In the genomic region with DNA sequence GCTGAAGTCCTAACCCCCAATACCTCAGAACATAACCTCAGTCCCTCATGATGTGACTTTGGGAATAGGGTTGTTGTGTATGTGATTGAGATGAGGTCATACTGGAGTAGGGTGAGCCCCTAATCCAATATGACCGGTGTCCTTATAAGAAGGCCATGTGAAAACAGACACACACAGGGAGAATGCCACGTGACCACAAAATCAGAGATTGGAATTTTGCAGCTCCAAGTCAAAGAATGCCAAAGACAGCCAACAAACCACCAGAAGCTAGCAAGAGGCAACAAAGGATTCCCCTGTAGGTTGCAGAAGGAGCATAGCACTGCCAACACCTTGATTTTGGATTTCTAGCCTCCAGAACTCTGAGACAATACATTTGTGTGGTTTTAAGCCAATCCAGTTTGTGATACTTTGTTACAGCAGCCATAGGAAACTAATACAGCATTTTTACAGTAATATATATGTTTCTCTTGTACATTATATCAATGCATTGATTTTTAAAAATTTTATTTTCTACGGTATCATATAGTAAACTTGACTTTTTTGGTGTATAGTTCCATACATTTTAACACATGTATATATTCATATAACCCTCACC, we compare ENCODE assay signal across 18 cellular contexts. TPM values are rescaled to one million over a fixed set of nuclear protein-coding genes. Genes with fewer than 3 reads are reported as not detected.
DNase-seq lines count a peak whose midpoint lies in the region; ATAC-seq, FAIRE-seq and TF ChIP-seq lines count a peak whose summit lies in the region.
"Had no signal": no experiment of that assay in that cellular context is flagged by ENCODE, and none has a peak within 500 bp of the region (broad histone marks: within the 10 kb centered on the region; RNA-seq: fewer than 3 reads in every experiment).

No MANE protein-coding gene starts in this region.

- H3K27ac ChIP-seq in IMR-90 (ENCODE audit: insufficient read depth, low read length): no peak overlapping the region
- H3K27ac ChIP-seq in K562 (ENCODE audit: extremely low read depth, low read depth, low read length): no peak overlapping the region
- H3K27ac ChIP-seq: SJSA1 had no signal

- FAIRE-seq in K562 (lab: Jason Lieb, UNC) (peak; percentile 59), islet of Langerhans (lab: Jason Lieb, UNC) (peak; percentile 62)
- FAIRE-seq: D721Med had no signal

- H2AK9ac ChIP-seq in IMR-90 (replicated peaks; ENCODE audit: low read depth, low read length, poor library complexity): no peak overlapping the region

- no peak overlapping the region for H2AK5ac ChIP-seq in IMR-90 (ENCODE audit: low read depth, low read length)

- intact Hi-C loops in IMR-90 (cut with micrococcal nuclease) (no loop called here), K562 (cut with micrococcal nuclease) (loop anchor here (10.0 kb wide), 1 partner anchor 186 kb away; a partner anchor contains a TSS)

- no peak overlapping the region for H4K91ac ChIP-seq in IMR-90 (ENCODE audit: insufficient read depth, low read depth, low read length)

- H2AFZ ChIP-seq in IMR-90 (replicated peaks; ENCODE audit: low read length, poor library complexity) (no peak overlapping the region), K562 (ENCODE audit: low read depth, low read length) (no peak overlapping the region)

- H3K36me3 ChIP-seq in IMR-90 (ENCODE audit: control insufficient read depth, insufficient read depth, low read length) (no peaks in the 10 kb centered on the region), K562 (ENCODE audit: control insufficient read depth, insufficient read depth, low read length) (no peaks in the 10 kb centered on the region)
- H3K36me3 ChIP-seq: SJSA1 had no signal

- H3K23ac ChIP-seq in IMR-90 (ENCODE audit: low read depth, low read length): no peak overlapping the region

- no peaks in the 10 kb centered on the region for H3K9me1 ChIP-seq in IMR-90 (ENCODE audit: insufficient read depth, low read length)
- no peaks in the 10 kb centered on the region for H3K9me1 ChIP-seq in K562 (ENCODE audit: control insufficient read depth, insufficient read depth, low read length)

- H2BK120ac ChIP-seq in IMR-90 (ENCODE audit: low read depth, low read length): no peak overlapping the region

- H4K20me1 ChIP-seq in IMR-90 (ENCODE audit: insufficient read depth, low read length): no peaks in the 10 kb centered on the region
- H4K20me1 ChIP-seq in K562 (replicated peaks; ENCODE audit: control insufficient read depth, insufficient read depth, low read length): no peaks in the 10 kb centered on the region

- H3K9me3 ChIP-seq in IMR-90 (ENCODE audit: control insufficient read depth, insufficient read depth, low read length) (peaks cover 2% of the 10 kb centered on the region; the same call in 1 of the 2 replicates), K562 (replicated peaks; ENCODE audit: control insufficient read depth, insufficient read depth, low read depth, low read length) (0 out of 2 replicates have a peak, but pooled peaks cover 2% of the 10 kb centered on the region)
- H3K9me3 ChIP-seq: SJSA1 had no signal

- TF ChIP-seq EP300 in K562 (IDR thresholded peaks at IDR 0.05; ENCODE audit: low read length): no peak

- no peaks in the 10 kb centered on the region for H3K79me1 ChIP-seq in IMR-90 (ENCODE audit: low read depth in 1 of 2, low read length in 2 of 2)

- no peak overlapping the region for H2BK5ac ChIP-seq in IMR-90 (ENCODE audit: low read depth, low read length, poor library complexity, severe bottlenecking)

- ATAC-seq in IMR-90 (ENCODE audit: low read depth) (no peak), K562 (no peak), HG03097 (IDR thresholded peaks at IDR 0.05; ENCODE audit: low FRiP score, unreplicated experiment) (no peak)

- TF ChIP-seq RAD21 in IMR-90 (IDR thresholded peaks at IDR 0.05; ENCODE audit: low read length): no peak
- no peak for TF ChIP-seq RAD21 in K562 (CRISPR knock-in tag; conservative IDR thresholded peaks at IDR 0.05 in 1 of 2, IDR thresholded peaks at IDR 0.05 in 1 of 2)

- H3K4me2 ChIP-seq in IMR-90 (ENCODE audit: low read depth, low read length) (no peak overlapping the region), K562 (ENCODE audit: insufficient read depth, low read length) (no peak overlapping the region)

- no peak overlapping the region for H4K8ac ChIP-seq in IMR-90 (ENCODE audit: low read depth in 2 of 2, low read length in 2 of 2)

- dilution Hi-C loops in IMR-90 (cut with HindIII; ENCODE audit: low sequenced_read_pairs, unreplicated experiment): no loop called here

- no peak for TF ChIP-seq CTCF in IMR-90 (conservative IDR thresholded peaks at IDR 0.05; ENCODE audit: low read depth, low read length)
- TF ChIP-seq CTCF in K562 (IDR thresholded peaks at IDR 0.05 in 2 of 3, conservative IDR thresholded peaks at IDR 0.05 in 1 of 3; ENCODE audit: insufficient read depth in 2 of 3, low read depth in 1 of 3, low read length in 3 of 3): no peak

- no peak overlapping the region for H4K5ac ChIP-seq in IMR-90 (ENCODE audit: low read depth, low read length)

- no CpG with 5 or more reads among the region's 3 CpGs for WGBS in IMR-90 (ENCODE audit: extremely low coverage in 2 of 2, insufficient read length in 1 of 2), 2 experiments
- WGBS in K562 (ENCODE audit: insufficient coverage, low coverage, missing lambda C conversion rate): 2% methylated on average over 3 of the region's 3 CpGs

- peaks cover 18% of the 10 kb centered on the region for H3K27me3 ChIP-seq in IMR-90 (ENCODE audit: control insufficient read depth, insufficient read depth, low read length)
- peaks cover 6 to 9% of the 10 kb centered on the region in 2 experiments; a peak in 3 of 5 replicates for H3K27me3 ChIP-seq in K562 (ENCODE audit: control insufficient read depth in 2 of 2, insufficient read depth in 2 of 2, low read length in 2 of 2)

- H3K14ac ChIP-seq in IMR-90 (replicated peaks; ENCODE audit: low read depth, low read length): no peak overlapping the region

- no peak overlapping the region for H3K4ac ChIP-seq in IMR-90 (ENCODE audit: low read depth, low read length)

- no peak overlapping the region for H3K18ac ChIP-seq in IMR-90 (ENCODE audit: low read depth, low read length)

- H3K9ac ChIP-seq in IMR-90 (ENCODE audit: low read depth, low read length) (no peak overlapping the region), K562 (ENCODE audit: insufficient read depth in 1 of 2, low read depth in 2 of 2, low read length in 2 of 2) (no peak overlapping the region)

- in situ Hi-C loops in IMR-90 (cut with MboI; ENCODE audit: low sequenced_read_pairs) (no loop called here), K562 (cut with MboI) (no loop called here)

- BruUV-seq in IMR-90 (replicated peaks; lab: Mats Ljungman, UMichigan) (no TSS peak), K562 (replicated peaks; lab: Mats Ljungman, UMichigan) (no TSS peak)

- DNase-seq in EH (ENCODE audit: low read depth) (peak; percentile 16), IMR-90 (no peak), K562 (ENCODE audit: extremely low read depth in 1 of 4, low spot score in 3 of 4) (no peak), NCI-H128 (lab: John Stamatoyannopoulos, UW; ENCODE audit: unreplicated experiment) (no peak), D341Med (ENCODE audit: low spot score) (no peak), DMS53 (lab: John Stamatoyannopoulos, UW) (no peak)
- DNase-seq: CD4-positive, alpha-beta memory T cell; DMS79 treated with DMSO at 0.1 percent for 48 hours; GOT3; NCI-H1436; NCI-H2029; NCI-H2171 treated with DMSO at 0.1 percent for 48 hours; NCI-H748 treated with DMSO at 0.1 percent for 48 hours had no signal

- H3K4me1 ChIP-seq in IMR-90 (ENCODE audit: control insufficient read depth, insufficient read depth, low read length) (no peaks in the 10 kb centered on the region), K562 (replicated peaks in 1 of 2; ENCODE audit: control insufficient read depth in 2 of 2, insufficient read depth in 2 of 2, low read length in 2 of 2) (peaks cover 0 to 7% of the 10 kb centered on the region in 2 experiments; a peak in 2 of 5 replicates)

- no peak overlapping the region for H2BK15ac ChIP-seq in IMR-90 (ENCODE audit: low read depth, low read length)

- TF ChIP-seq POLR2A in IMR-90 (IDR thresholded peaks at IDR 0.05; ENCODE audit: low read depth, low read length) (no peak), K562 (conservative IDR thresholded peaks at IDR 0.05) (no peak)

- POLR2A ChIA-PET in IMR-90 (lab: Charles Lee; ENCODE audit: unreplicated experiment): no interaction called here
- POLR2A ChIA-PET in K562 (lab: Yijun Ruan, JAX): interaction anchor here (0.6 to 0.8 kb wide), 3 partner anchors 10 to 187 kb away, joined by 3 read pairs; no protein-coding TSS in a partner anchor

- no peak overlapping the region for H3K56ac ChIP-seq in IMR-90 (ENCODE audit: extremely low read depth, insufficient read depth, low read length)

- H3K4me3 ChIP-seq in IMR-90 (ENCODE audit: insufficient read depth, low read depth, low read length) (no peak overlapping the region), K562 (no peak overlapping the region)
- H3K4me3 ChIP-seq: SJSA1 had no signal

- no peak overlapping the region for H2BK20ac ChIP-seq in IMR-90 (ENCODE audit: low read depth, low read length)

- CTCF ChIA-PET in IMR-90 (lab: Yijun Ruan, JAX): no interaction called here
- CTCF ChIA-PET in K562 (lab: Yijun Ruan, JAX; ENCODE audit: low intra/inter-chr PET ratio): no interaction called here

- H3K79me2 ChIP-seq in K562 (ENCODE audit: control insufficient read depth, insufficient read depth, low read length): no peaks in the 10 kb centered on the region

RNA-seq across cellular contexts. Expression of a gene that starts 5.4 kb away (rescaled TPM):
- under 0.01 TPM in 2 replicates for total RNA-seq in IMR-90 (2012; rRNA removed)
- 0.03 TPM in 2 replicates for polyA plus RNA-seq in IMR-90 (2012; rRNA removed)
- polyA plus RNA-seq in IMR-90 (2012; cell fraction: cytosol; rRNA removed): 0.01 and 0.03 TPM in 2 replicates
- polyA plus RNA-seq in IMR-90 (2012; cell fraction: nucleus; rRNA removed; ENCODE audit: low replicate concordance): 0.07 and 0.18 TPM in 2 replicates
- total RNA-seq in K562 (2011; cell fraction: chromatin; rRNA removed; ENCODE audit: low replicate concordance): 0.05 TPM in 1 of 2 replicates, not detected in the other
- total RNA-seq in K562 (2011; cell fraction: nucleolus; rRNA removed): 0.17 TPM in 1 of 2 replicates, not detected in the other
- total RNA-seq in K562 (2011; cell fraction: nucleoplasm; rRNA removed): not detected in 2 replicates
- total RNA-seq in K562 (2014; rRNA removed): under 0.01 and 0.08 TPM in 2 replicates
- 0.04 TPM in 1 of 2 replicates, not detected in the other for total RNA-seq in K562 (2014; rRNA removed; fragmentation: Illumina TruSeq; extraction: Trizol)
- 0.04 TPM in 2 replicates for total RNA-seq in K562 (2015; rRNA removed; fragmentation: Illumina TruSeq; extraction: Trizol)
- 0.07 and 0.22 TPM in 2 replicates for total RNA-seq in K562 (2021)
- 0.01 TPM in 1 of 2 replicates, not detected in the other for polyA plus RNA-seq in K562 (2011; rRNA removed)
- polyA plus RNA-seq in K562 (2011; cell fraction: cytosol; rRNA removed): 0.03 and 0.04 TPM in 2 replicates
- 0.03 and 0.06 TPM in 2 replicates for polyA plus RNA-seq in K562 (2011; cell fraction: nucleus; rRNA removed)
- polyA plus RNA-seq in K562 (2012): 0.07 and 0.26 TPM in 2 replicates
- polyA plus RNA-seq in K562 (2014; fragmentation: Illumina TruSeq; extraction: Trizol): 0.03 TPM in 1 of 2 replicates, not detected in the other
- not detected for polyA plus RNA-seq in K562 (2014; fragmentation: Nextera tagmentation; extraction: Ambion mirVana)
- polyA plus RNA-seq in K562 (2014; rRNA removed): 0.03 TPM in 1 of 2 replicates, not detected in the other
- polyA minus RNA-seq in K562 (2011; rRNA and poly(A)+ RNA removed): 0.11 and 0.12 TPM in 2 replicates
- polyA minus RNA-seq in K562 (2011; cell fraction: cytosol; rRNA and poly(A)+ RNA removed): not detected in 2 replicates
- under 0.01 and 0.13 TPM in 2 replicates for polyA minus RNA-seq in K562 (2011; cell fraction: nucleus; rRNA and poly(A)+ RNA removed)
- total RNA-seq: HT1080 had no signal
